Comparison of ENCODE assay signal across 20 cellular contexts in genomic region chr2:131121464-131121863, GRCh38.
"Had no signal": no experiment of that assay in that cellular context is flagged by ENCODE, and none has a peak within 500 bp of the region (broad histone marks: within the 10 kb centered on the region; RNA-seq: fewer than 3 reads in every experiment).

No MANE protein-coding gene starts in this region.

- H3K4me3 Mint-ChIP-seq: activated naive CD4-positive, alpha-beta T cell treated with anti-CD3 and anti-CD28 coated beads, Interleukin-2, amount 50 U/mL, for 24 hours; activated T-cell treated with anti-CD3 and anti-CD28 coated beads, Interleukin-2, amount 50 U/mL, for 72 hours; naive thymus-derived CD4-positive, alpha-beta T cell; neural progenitor cell; stimulated activated effector memory CD8-positive, alpha-beta T cell treated with anti-CD3 and anti-CD28 coated beads, Interleukin-12 subunit alpha, Interleukin-12 subunit beta, amount 100 ng/mL, for 72 hours; T-helper 1 cell treated with Interleukin-12 subunit alpha and Interleukin-12 subunit beta and Interleukin-4 antibody, amounts not matched to agents 30 μg/mL and 1 μg/mL, for 36 hours had no signal

- H3K27me3 Mint-ChIP-seq: activated naive CD4-positive, alpha-beta T cell treated with anti-CD3 and anti-CD28 coated beads, Interleukin-2, amount 50 U/mL, for 24 hours; naive thymus-derived CD4-positive, alpha-beta T cell had no signal

- H3K9me3 Mint-ChIP-seq: activated naive CD4-positive, alpha-beta T cell treated with anti-CD3 and anti-CD28 coated beads, Interleukin-2, amount 50 U/mL, for 24 hours; activated T-cell treated with anti-CD3 and anti-CD28 coated beads, Interleukin-2, amount 50 U/mL, for 72 hours; naive thymus-derived CD4-positive, alpha-beta T cell; neural progenitor cell; stimulated activated effector memory CD8-positive, alpha-beta T cell treated with anti-CD3 and anti-CD28 coated beads, Interleukin-12 subunit alpha, Interleukin-12 subunit beta, amount 100 ng/mL, for 72 hours; T-helper 1 cell treated with Interleukin-12 subunit alpha and Interleukin-12 subunit beta and Interleukin-4 antibody, amounts not matched to agents 30 μg/mL and 1 μg/mL, for 36 hours had no signal

- H3K4me3 ChIP-seq: adrenal gland, dorsolateral prefrontal cortex, left ventricle myocardium inferior, neural progenitor cell, psoas muscle, right lobe of liver, smooth muscle cell, testis, upper lobe of right lung had no signal

- H3K27ac Mint-ChIP-seq: activated naive CD4-positive, alpha-beta T cell treated with anti-CD3 and anti-CD28 coated beads, Interleukin-2, amount 50 U/mL, for 24 hours; neural progenitor cell; stimulated activated effector memory CD8-positive, alpha-beta T cell treated with anti-CD3 and anti-CD28 coated beads, Interleukin-12 subunit alpha, Interleukin-12 subunit beta, amount 100 ng/mL, for 72 hours; T-helper 1 cell treated with Interleukin-12 subunit alpha and Interleukin-12 subunit beta and Interleukin-4 antibody, amounts not matched to agents 30 μg/mL and 1 μg/mL, for 36 hours had no signal

- ATAC-seq: activated T-cell treated with anti-CD3 and anti-CD28 coated beads, Interleukin-2, amount 50 U/mL, for 72 hours; naive thymus-derived CD4-positive, alpha-beta T cell; psoas muscle; stimulated activated effector memory CD8-positive, alpha-beta T cell treated with anti-CD3 and anti-CD28 coated beads, Interleukin-12 subunit alpha, Interleukin-12 subunit beta, amount 100 ng/mL, for 72 hours; upper lobe of right lung had no signal

- DNase-seq: activated CD4-positive, alpha-beta T cell treated with anti-CD3 and anti-CD28 coated beads, Interleukin-2, amount 50 U/mL, for 1 hour; activated CD4-positive, CD25-positive, alpha-beta regulatory T cell treated with anti-CD3 and anti-CD28 coated beads, Interleukin-2, amount 50 U/mL, for 72 hours; activated effector memory CD4-positive, alpha-beta T cell treated with anti-CD3 and anti-CD28 coated beads, Interleukin-2, amount 50 U/mL, for 16 hours; activated T-cell treated with anti-CD3 and anti-CD28 coated beads, Interleukin-2, amount 50 U/mL, for 72 hours; dorsolateral prefrontal cortex; foreskin melanocyte; kidney glomerular epithelial cell; left ventricle myocardium inferior; naive thymus-derived CD4-positive, alpha-beta T cell; psoas muscle; right lobe of liver; stimulated activated CD4-positive, alpha-beta T cell treated with anti-CD3 and anti-CD28 coated beads, Interleukin-4, amount 100 ng/mL, for 24 hours; testis; upper lobe of right lung had no signal
